13 cellular contexts compared by ENCODE assay signal in the genomic region with DNA sequence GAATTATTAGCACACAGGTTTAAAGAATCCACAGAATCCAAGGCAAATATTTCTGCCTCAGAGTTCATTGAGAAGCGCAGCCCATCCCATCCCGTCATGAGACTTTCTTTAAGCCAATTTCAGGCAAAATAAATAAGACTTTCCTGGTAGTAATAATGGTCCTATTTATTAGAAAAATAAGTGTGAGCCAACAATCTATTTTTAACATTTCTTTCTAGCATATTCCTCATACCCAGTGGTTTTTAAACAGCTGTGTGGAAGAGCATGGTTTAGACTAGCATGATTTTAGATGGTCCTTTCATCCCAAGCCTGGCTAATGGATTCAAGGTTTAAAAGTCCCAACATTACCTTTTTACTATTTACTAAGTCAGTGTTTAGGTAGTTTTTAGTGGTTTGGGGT.
"Had no signal": no experiment of that assay in that cellular context is flagged by ENCODE, and none has a peak within 500 bp of the region (broad histone marks: within the 10 kb centered on the region; RNA-seq: fewer than 3 reads in every experiment).

No MANE protein-coding gene starts in this region.

- H3K36me3 ChIP-seq: gastrocnemius medialis, prostate gland, right lobe of liver had no signal

- H3K27ac ChIP-seq: gastrocnemius medialis, pancreas, prostate gland, right lobe of liver had no signal

- H3K4me3 ChIP-seq: gastrocnemius medialis, left lung, lung, pancreas, prostate gland, right lobe of liver had no signal

- ATAC-seq: effector memory CD8-positive, alpha-beta T cell; gastrocnemius medialis; left lung; pancreas; right lobe of liver had no signal

- H3K4me1 ChIP-seq: gastrocnemius medialis, prostate gland had no signal

- DNase-seq: effector memory CD8-positive, alpha-beta T cell; gastrocnemius medialis; left lung; mesendoderm; naive B cell; occipital lobe; pancreas; right lobe of liver; small intestine; stimulated activated CD4-positive, alpha-beta T cell treated with anti-CD3 and anti-CD28 coated beads, Interleukin-2, amount 100 ng/mL, for 48 hours; stimulated activated naive CD4-positive, alpha-beta T cell treated with Interleukin-2 at 50 U/mL for 16 hours had no signal

- H3K9me3 ChIP-seq: gastrocnemius medialis, left lung, pancreas, prostate gland, right lobe of liver had no signal

- H3K27me3 ChIP-seq: gastrocnemius medialis, left lung, pancreas, right lobe of liver had no signal
